In genomic region chr17:38605852-38606645, GRCh38 we compare ENCODE assay signal across 8 cellular contexts. TPM values are rescaled to one million over a fixed set of nuclear protein-coding genes. Genes with fewer than 3 reads are reported as not detected.
A peak's percentile ranks its signal among the peaks of the same experiment; 100 is the strongest.
DNase-seq lines count a peak whose midpoint lies in the region; ATAC-seq, FAIRE-seq and TF ChIP-seq lines count a peak whose summit lies in the region.

A gene with protein sequence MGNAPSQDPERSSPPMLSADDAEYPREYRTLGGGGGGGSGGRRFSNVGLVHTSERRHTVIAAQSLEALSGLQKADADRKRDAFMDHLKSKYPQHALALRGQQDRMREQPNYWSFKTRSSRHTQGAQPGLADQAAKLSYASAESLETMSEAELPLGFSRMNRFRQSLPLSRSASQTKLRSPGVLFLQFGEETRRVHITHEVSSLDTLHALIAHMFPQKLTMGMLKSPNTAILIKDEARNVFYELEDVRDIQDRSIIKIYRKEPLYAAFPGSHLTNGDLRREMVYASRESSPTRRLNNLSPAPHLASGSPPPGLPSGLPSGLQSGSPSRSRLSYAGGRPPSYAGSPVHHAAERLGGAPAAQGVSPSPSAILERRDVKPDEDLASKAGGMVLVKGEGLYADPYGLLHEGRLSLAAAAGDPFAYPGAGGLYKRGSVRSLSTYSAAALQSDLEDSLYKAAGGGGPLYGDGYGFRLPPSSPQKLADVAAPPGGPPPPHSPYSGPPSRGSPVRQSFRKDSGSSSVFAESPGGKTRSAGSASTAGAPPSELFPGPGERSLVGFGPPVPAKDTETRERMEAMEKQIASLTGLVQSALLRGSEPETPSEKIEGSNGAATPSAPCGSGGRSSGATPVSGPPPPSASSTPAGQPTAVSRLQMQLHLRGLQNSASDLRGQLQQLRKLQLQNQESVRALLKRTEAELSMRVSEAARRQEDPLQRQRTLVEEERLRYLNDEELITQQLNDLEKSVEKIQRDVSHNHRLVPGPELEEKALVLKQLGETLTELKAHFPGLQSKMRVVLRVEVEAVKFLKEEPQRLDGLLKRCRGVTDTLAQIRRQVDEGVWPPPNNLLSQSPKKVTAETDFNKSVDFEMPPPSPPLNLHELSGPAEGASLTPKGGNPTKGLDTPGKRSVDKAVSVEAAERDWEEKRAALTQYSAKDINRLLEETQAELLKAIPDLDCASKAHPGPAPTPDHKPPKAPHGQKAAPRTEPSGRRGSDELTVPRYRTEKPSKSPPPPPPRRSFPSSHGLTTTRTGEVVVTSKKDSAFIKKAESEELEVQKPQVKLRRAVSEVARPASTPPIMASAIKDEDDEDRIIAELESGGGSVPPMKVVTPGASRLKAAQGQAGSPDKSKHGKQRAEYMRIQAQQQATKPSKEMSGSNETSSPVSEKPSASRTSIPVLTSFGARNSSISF (minus strand): TSS chr17:38605952. CDS start chr17:38605705, 247 bp downstream.

- H3K36me3 ChIP-seq in prostate gland, result no peaks in the 10 kb centered on the region

- CTCF ChIA-PET in activated naive CD4-positive, alpha-beta T cell treated with anti-CD3 and anti-CD28 coated beads for 36 hours (lab: Charles Lee), result interaction anchor here (0.7 to 6.1 kb wide), 5 partner anchors 20 to 61 kb away, joined by 3 to 40 read pairs (median 5); no protein-coding TSS in a partner anchor

- no peaks in the 10 kb centered on the region for H3K36me3 Mint-ChIP-seq in activated naive CD4-positive, alpha-beta T cell treated with anti-CD3 and anti-CD28 coated beads for 36 hours (ENCODE audit: low read depth)

- TF ChIP-seq CTCF in C4-2B (conservative IDR thresholded peaks at IDR 0.05), result peak; percentile 100
- peak; percentile 95 for TF ChIP-seq CTCF in HL-60 (IDR thresholded peaks at IDR 0.05; ENCODE audit: insufficient read depth, low read length)
- peak; percentile 53 to 82 (median 70) for TF ChIP-seq CTCF in prostate gland (IDR thresholded peaks at IDR 0.05)

- H3K27ac ChIP-seq in C4-2B, result peak within 1 kb of the TSS; percentile 93
- H3K27ac ChIP-seq in HL-60 (replicated peaks), result no peak within 1 kb of the TSS
- H3K27ac ChIP-seq in prostate gland, result peak within 1 kb of the TSS; percentile 54 to 55

- TF ChIP-seq POLR2A in prostate gland (IDR thresholded peaks at IDR 0.05), result no peak

- DNase-seq in HL-60 (ENCODE audit: low read depth in 1 of 2, low spot score in 1 of 2) (peak; percentile 20 to 63), Right ventricle myocardium superior (peak; percentile 69), prostate gland (ENCODE audit: low spot score) (peak; percentile 50), RCC 7860 (ENCODE audit: low spot score) (no peak)
- peak; percentile 52 for DNase-seq in activated naive CD4-positive, alpha-beta T cell treated with anti-CD3 and anti-CD28 coated beads for 36 hours

- peaks cover 65% of the 10 kb centered on the region for H3K27me3 Mint-ChIP-seq in activated naive CD4-positive, alpha-beta T cell treated with anti-CD3 and anti-CD28 coated beads for 36 hours (ENCODE audit: low read depth)

- WGBS in prostate gland, result 2% methylated on average over 63 of the region's 104 CpGs

- peaks cover 5% of the 10 kb centered on the region for H3K4me1 ChIP-seq in prostate gland (replicated peaks)

- peak; percentile 23 for ATAC-seq in Right ventricle myocardium superior (ENCODE audit: poor library complexity)
- no peak for ATAC-seq in GM18909 (IDR thresholded peaks at IDR 0.05; ENCODE audit: poor library complexity, unreplicated experiment)

- H3K4me3 ChIP-seq in HL-60 (replicated peaks; ENCODE audit: insufficient read depth, low read length) (peak within 1 kb of the TSS; percentile 52), prostate gland (peak within 1 kb of the TSS; percentile 47 to 52)

- H3K4me3 Mint-ChIP-seq in activated naive CD4-positive, alpha-beta T cell treated with anti-CD3 and anti-CD28 coated beads for 36 hours, result peak within 1 kb of the TSS; percentile 58

- FAIRE-seq in RCC 7860 (lab: Jason Lieb, UNC), result no peak

- no peaks in the 10 kb centered on the region for H3K9me3 ChIP-seq in prostate gland

- H3K27ac Mint-ChIP-seq in activated naive CD4-positive, alpha-beta T cell treated with anti-CD3 and anti-CD28 coated beads for 36 hours, result no peak within 1 kb of the TSS

- peaks cover 65% of the 10 kb centered on the region for H3K27me3 ChIP-seq in HL-60 (ENCODE audit: insufficient read depth, poor library complexity, severe bottlenecking)
- H3K27me3 ChIP-seq in prostate gland (replicated peaks; ENCODE audit: insufficient read depth), result no peaks in the 10 kb centered on the region

- no peaks in the 10 kb centered on the region for H3K9me3 Mint-ChIP-seq in activated naive CD4-positive, alpha-beta T cell treated with anti-CD3 and anti-CD28 coated beads for 36 hours

- intact Hi-C loops in activated naive CD4-positive, alpha-beta T cell treated with anti-CD3 and anti-CD28 coated beads for 36 hours (cut with micrococcal nuclease), result loop anchor here (1.0 to 5.0 kb wide), 3 partner anchors 48 to 146 kb away; partner anchors contain the start of gene PSMB3
- intact Hi-C loops in Right ventricle myocardium superior (cut with DNase I) (no loop called here), prostate gland (cut with DNase I) (no loop called here)

- peaks cover 13% of the 10 kb centered on the region for H3K4me1 Mint-ChIP-seq in activated naive CD4-positive, alpha-beta T cell treated with anti-CD3 and anti-CD28 coated beads for 36 hours (ENCODE audit: low read depth)

TF ChIP-seq in PFSK-1, 5 proteins besides CTCF, POLR2A, EP300 and RAD21:
- TF ChIP-seq FOXP2 (optimal IDR thresholded peaks at IDR 0.05; ENCODE audit: borderline replicate concordance, extremely low read depth, extremely low read length, insufficient read depth), result peak; percentile 35
- TF ChIP-seq TAF1 (IDR thresholded peaks at IDR 0.05; ENCODE audit: borderline replicate concordance, insufficient read depth, low read length), result no peak
- no peak for TF ChIP-seq SIN3A (IDR thresholded peaks at IDR 0.05; ENCODE audit: borderline replicate concordance, insufficient read depth, low read length)
- TF ChIP-seq REST (IDR thresholded peaks at IDR 0.05; ENCODE audit: insufficient read depth in 1 of 2, low read depth in 2 of 2, low read length in 2 of 2), result no peak

RNA-seq across cellular contexts. Expression of the gene that starts here (rescaled TPM):
- 9.5 TPM for polyA plus RNA-seq in PFSK-1 (2012; ENCODE audit: insufficient read length, low read depth)
- under 1 TPM; 0.67 to 0.94 TPM for total RNA-seq in activated naive CD4-positive, alpha-beta T cell treated with anti-CD3 and anti-CD28 coated beads for 36 hours
- 2.3 TPM for total RNA-seq in Right ventricle myocardium superior
- total RNA-seq in prostate gland, result 1 to 10 TPM; 2.4 to 4.8 TPM

Comparison
In these comparisons a context has a peak if more than half of its experiments do, and no peak if none do; other contexts are left out.
1. Peak in DNase-seq in activated naive CD4-positive, alpha-beta T cell treated with anti-CD3 and anti-CD28 coated beads for 36 hours; RNA of the gene not detected or under 1 TPM.